In the genomic region with DNA sequence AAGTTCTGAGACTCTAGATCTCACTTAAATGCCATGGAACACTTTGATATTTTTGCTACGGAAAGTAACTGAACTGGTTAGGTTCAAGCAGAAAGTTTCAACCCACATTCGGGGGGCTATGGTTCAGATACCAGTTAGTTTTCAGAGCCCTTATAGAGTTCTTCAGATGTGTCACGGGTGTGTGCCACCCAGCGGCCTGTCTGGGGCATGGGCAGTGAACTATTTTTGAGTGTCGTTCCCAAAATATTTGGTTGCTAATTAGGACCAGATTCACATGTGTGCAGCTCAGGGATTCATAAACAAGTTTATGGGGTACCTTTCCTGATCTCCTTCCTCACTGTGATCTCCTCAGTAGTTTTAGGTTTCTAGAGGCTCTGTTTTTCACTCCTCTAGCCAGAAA, we compare ENCODE assay signal across 1 cellular context.
TF ChIP-seq lines count a peak whose summit lies in the region.

No MANE protein-coding gene starts in this region.

TF ChIP-seq in WTC11, 78 proteins besides CTCF, POLR2A, EP300 and RAD21 (continued from another document):
- TF ChIP-seq, protein P1, sequence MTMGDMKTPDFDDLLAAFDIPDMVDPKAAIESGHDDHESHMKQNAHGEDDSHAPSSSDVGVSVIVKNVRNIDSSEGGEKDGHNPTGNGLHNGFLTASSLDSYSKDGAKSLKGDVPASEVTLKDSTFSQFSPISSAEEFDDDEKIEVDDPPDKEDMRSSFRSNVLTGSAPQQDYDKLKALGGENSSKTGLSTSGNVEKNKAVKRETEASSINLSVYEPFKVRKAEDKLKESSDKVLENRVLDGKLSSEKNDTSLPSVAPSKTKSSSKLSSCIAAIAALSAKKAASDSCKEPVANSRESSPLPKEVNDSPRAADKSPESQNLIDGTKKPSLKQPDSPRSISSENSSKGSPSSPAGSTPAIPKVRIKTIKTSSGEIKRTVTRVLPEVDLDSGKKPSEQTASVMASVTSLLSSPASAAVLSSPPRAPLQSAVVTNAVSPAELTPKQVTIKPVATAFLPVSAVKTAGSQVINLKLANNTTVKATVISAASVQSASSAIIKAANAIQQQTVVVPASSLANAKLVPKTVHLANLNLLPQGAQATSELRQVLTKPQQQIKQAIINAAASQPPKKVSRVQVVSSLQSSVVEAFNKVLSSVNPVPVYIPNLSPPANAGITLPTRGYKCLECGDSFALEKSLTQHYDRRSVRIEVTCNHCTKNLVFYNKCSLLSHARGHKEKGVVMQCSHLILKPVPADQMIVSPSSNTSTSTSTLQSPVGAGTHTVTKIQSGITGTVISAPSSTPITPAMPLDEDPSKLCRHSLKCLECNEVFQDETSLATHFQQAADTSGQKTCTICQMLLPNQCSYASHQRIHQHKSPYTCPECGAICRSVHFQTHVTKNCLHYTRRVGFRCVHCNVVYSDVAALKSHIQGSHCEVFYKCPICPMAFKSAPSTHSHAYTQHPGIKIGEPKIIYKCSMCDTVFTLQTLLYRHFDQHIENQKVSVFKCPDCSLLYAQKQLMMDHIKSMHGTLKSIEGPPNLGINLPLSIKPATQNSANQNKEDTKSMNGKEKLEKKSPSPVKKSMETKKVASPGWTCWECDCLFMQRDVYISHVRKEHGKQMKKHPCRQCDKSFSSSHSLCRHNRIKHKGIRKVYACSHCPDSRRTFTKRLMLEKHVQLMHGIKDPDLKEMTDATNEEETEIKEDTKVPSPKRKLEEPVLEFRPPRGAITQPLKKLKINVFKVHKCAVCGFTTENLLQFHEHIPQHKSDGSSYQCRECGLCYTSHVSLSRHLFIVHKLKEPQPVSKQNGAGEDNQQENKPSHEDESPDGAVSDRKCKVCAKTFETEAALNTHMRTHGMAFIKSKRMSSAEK (CRISPR knock-in tag; IDR thresholded peaks at IDR 0.05; ENCODE audit: borderline replicate concordance): no peak
- no peak for TF ChIP-seq ELF4 (CRISPR knock-in tag; IDR thresholded peaks at IDR 0.05; ENCODE audit: low read depth)
